ENCODE assay signal across 11 cellular contexts in genomic region chr22:37148742-37149665, GRCh38. TPM values are rescaled to one million over a fixed set of nuclear protein-coding genes. Genes with fewer than 3 reads are reported as not detected.
DNase-seq lines count a peak whose midpoint lies in the region; ATAC-seq and TF ChIP-seq lines count a peak whose summit lies in the region.
"Had no signal": no experiment of that assay in that cellular context is flagged by ENCODE, and none has a peak within 500 bp of the region (broad histone marks: within the 10 kb centered on the region; RNA-seq: fewer than 3 reads in every experiment).

No MANE protein-coding gene starts in this region.

- H3K4me1 ChIP-seq in neural progenitor cell = peaks cover 12% of the 10 kb centered on the region

- peaks cover 58% of the 10 kb centered on the region for H3K4me1 Mint-ChIP-seq in activated T-cell treated with anti-CD3 and anti-CD28 coated beads, Interleukin-2, amount 50 U/mL, for 4 hours (ENCODE audit: low read depth)
- H3K4me1 Mint-ChIP-seq in neural progenitor cell = peaks cover 23% of the 10 kb centered on the region

- H3K4me3 ChIP-seq in GM08714 (ENCODE audit: low read length) (peak overlapping the region; percentile 72), neural progenitor cell (no peak overlapping the region)

- TF ChIP-seq CTCF in neural progenitor cell (IDR thresholded peaks at IDR 0.05) = no peak

- H3K27ac ChIP-seq in neural progenitor cell = no peak overlapping the region
- H3K27ac ChIP-seq: epithelial cell of prostate had no signal

- peak overlapping the region; percentile 73 for H2AFZ ChIP-seq in neural progenitor cell (replicated peaks)

- no peak for DNase-seq in activated T-cell treated with anti-CD3 and anti-CD28 coated beads, Interleukin-2, amount 50 U/mL, for 4 hours
- DNase-seq in neural progenitor cell (ENCODE audit: low spot score) (no peak), NCI-H2196 (lab: John Stamatoyannopoulos, UW; ENCODE audit: unreplicated experiment) (no peak), NCI-H2227 treated with DMSO at 0.1 percent for 48 hours (lab: John Stamatoyannopoulos, UW) (no peak), NCI-H526 treated with DMSO at 0.1 percent for 48 hours (lab: John Stamatoyannopoulos, UW) (no peak), OCI-M2 (lab: John Stamatoyannopoulos, UW; ENCODE audit: unreplicated experiment) (no peak)
- DNase-seq: NCI-H1930 had no signal

- no peak overlapping the region for H3K4me2 ChIP-seq in neural progenitor cell

- no peaks in the 10 kb centered on the region for H4K20me1 ChIP-seq in neural progenitor cell (ENCODE audit: low read depth)

- peak overlapping the region; percentile 93 for H3K4me3 Mint-ChIP-seq in activated T-cell treated with anti-CD3 and anti-CD28 coated beads, Interleukin-2, amount 50 U/mL, for 4 hours
- no peak overlapping the region for H3K4me3 Mint-ChIP-seq in neural progenitor cell

- no peaks in the 10 kb centered on the region for H3K27me3 Mint-ChIP-seq in activated T-cell treated with anti-CD3 and anti-CD28 coated beads, Interleukin-2, amount 50 U/mL, for 4 hours (ENCODE audit: low read depth)
- H3K27me3 Mint-ChIP-seq in neural progenitor cell (ENCODE audit: insufficient read depth, low read depth) = peaks cover 17% of the 10 kb centered on the region

- no peaks in the 10 kb centered on the region for H3F3A ChIP-seq in neural progenitor cell (ENCODE audit: low read depth)

- no peak overlapping the region for H3K9ac ChIP-seq in neural progenitor cell

- H3K27ac Mint-ChIP-seq in neural progenitor cell = no peak overlapping the region

- no peaks in the 10 kb centered on the region for H3K27me3 ChIP-seq in neural progenitor cell

- H3K36me3 Mint-ChIP-seq in activated T-cell treated with anti-CD3 and anti-CD28 coated beads, Interleukin-2, amount 50 U/mL, for 4 hours (ENCODE audit: insufficient read depth) = peaks cover 16% of the 10 kb centered on the region
- no peaks in the 10 kb centered on the region for H3K36me3 Mint-ChIP-seq in neural progenitor cell

- peaks cover 6% of the 10 kb centered on the region for H3K9me3 Mint-ChIP-seq in activated T-cell treated with anti-CD3 and anti-CD28 coated beads, Interleukin-2, amount 50 U/mL, for 4 hours
- H3K9me3 Mint-ChIP-seq in neural progenitor cell = peaks cover 9% of the 10 kb centered on the region

- H3K36me3 ChIP-seq in neural progenitor cell = no peaks in the 10 kb centered on the region

- H3K79me2 ChIP-seq in neural progenitor cell (ENCODE audit: low read depth) = no peaks in the 10 kb centered on the region

- ATAC-seq in GM21576 (IDR thresholded peaks at IDR 0.05; ENCODE audit: unreplicated experiment) = peak; percentile 14
- peak; percentile 11 for ATAC-seq in activated T-cell treated with anti-CD3 and anti-CD28 coated beads, Interleukin-2, amount 50 U/mL, for 4 hours

- peaks cover 5% of the 10 kb centered on the region for H3K9me3 ChIP-seq in neural progenitor cell (ENCODE audit: low read depth)

RNA-seq across cellular contexts. Expression of gene IL2RB, which starts 0.7 kb away (rescaled TPM):
- total RNA-seq in activated T-cell treated with anti-CD3 and anti-CD28 coated beads, Interleukin-2, amount 50 U/mL, for 4 hours = 100 to 1,000 TPM; 178 to 212 (median 206) TPM
- total RNA-seq in neural progenitor cell (ENCODE audit: low replicate concordance) = 0.62 TPM in 1 of 2 replicates, not detected in the other
- total RNA-seq: SK-MEL-5 had no signal

RNA-seq across cellular contexts. Expression of gene C1QTNF6, which starts 39.0 kb away (rescaled TPM):
- 1 to 10 TPM in 2 of 3 donors, under 1 TPM in 1; 0.96 to 2.4 (median 1.2) TPM for total RNA-seq in activated T-cell treated with anti-CD3 and anti-CD28 coated beads, Interleukin-2, amount 50 U/mL, for 4 hours
- 7.2 and 12.2 TPM in 2 replicates for total RNA-seq in neural progenitor cell (ENCODE audit: low replicate concordance)

RNA-seq across cellular contexts. Expression of gene TMPRSS6, which starts 39.5 kb away (rescaled TPM):
- total RNA-seq in activated T-cell treated with anti-CD3 and anti-CD28 coated beads, Interleukin-2, amount 50 U/mL, for 4 hours = 1 to 10 TPM in 1 of 3 donors, under 1 TPM in 2; 0.76 to 1.3 (median 0.89) TPM
- not detected in 2 replicates for total RNA-seq in neural progenitor cell (ENCODE audit: low replicate concordance)
- total RNA-seq: SK-MEL-5 had no signal

Comparison
In these comparisons a context has a peak if more than half of its experiments do, and no peak if none do; other contexts are left out.
1. RNA of gene IL2RB, which starts 0.7 kb away (total RNA-seq): 178 to 212 TPM in activated T-cell treated with anti-CD3 and anti-CD28 coated beads, Interleukin-2, amount 50 U/mL, for 4 hours; 0.62 TPM in neural progenitor cell; every median in the first group is over 100 times any median in the second.